ENCODE assay signal across 8 cellular contexts in the genomic region with DNA sequence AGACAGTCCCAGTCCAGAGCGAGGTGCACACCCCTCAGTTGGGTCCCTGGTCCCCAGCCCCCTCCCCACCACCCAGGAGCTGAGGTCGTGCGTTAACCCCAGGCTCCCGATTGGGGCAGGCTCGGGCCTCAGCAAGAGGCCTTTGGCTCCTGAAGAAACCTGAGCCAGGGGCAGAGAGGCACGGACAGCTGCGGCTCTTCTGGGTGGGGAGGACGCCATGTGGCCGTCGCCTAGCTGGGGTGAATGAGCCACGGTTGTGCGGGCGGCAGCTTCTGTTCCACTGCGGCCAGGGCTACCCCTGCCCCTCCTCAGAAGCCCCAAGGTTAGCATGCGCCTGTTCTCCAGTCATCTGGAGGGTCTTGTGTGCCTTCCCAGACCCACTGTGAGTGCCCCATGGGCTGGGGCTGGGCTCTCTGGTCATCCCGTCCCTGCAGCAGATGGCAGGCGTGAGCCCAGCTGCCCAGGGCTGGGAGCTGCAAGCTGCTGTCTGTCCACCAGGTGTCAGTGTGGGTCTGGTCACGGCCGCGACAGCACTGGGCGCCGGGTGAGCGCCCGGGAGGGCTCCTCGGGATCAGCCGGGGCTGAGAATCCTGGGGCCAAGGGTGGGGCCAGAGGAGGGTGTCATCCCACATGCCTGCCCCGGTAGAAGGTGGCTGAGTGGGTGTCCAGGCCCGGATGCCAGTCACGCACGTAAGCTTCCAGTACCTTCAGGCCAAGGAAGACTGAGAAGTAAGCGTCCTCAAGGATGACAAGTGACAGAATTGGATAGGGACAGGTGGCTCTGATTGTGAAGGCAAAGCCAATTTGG. TPM values are rescaled to one million over a fixed set of nuclear protein-coding genes. Genes with fewer than 3 reads are reported as not detected.
DNase-seq lines count a peak whose midpoint lies in the region.

No MANE protein-coding gene starts in this region.

- DNase-seq in G401 (ENCODE audit: low spot score) (peak; percentile 75), HCEC 1CT (peak; percentile 46), NCI-H2227 (lab: John Stamatoyannopoulos, UW; ENCODE audit: unreplicated experiment) (peak; percentile 77), medulla oblongata (ENCODE audit: extremely low spot score) (peak; percentile 72), NCI-H128 (lab: John Stamatoyannopoulos, UW; ENCODE audit: unreplicated experiment) (no peak)
- DNase-seq in activated CD4-positive, alpha-beta T cell treated with anti-CD3 and anti-CD28 coated beads, Interleukin-2, amount 50 U/mL, for 4 hours: peak; percentile 42 to 46
- DNase-seq in effector CD4-positive, alpha-beta T cell: peak; percentile 43
- DNase-seq in stimulated activated CD8-positive, alpha-beta memory T cell treated with anti-CD3 and anti-CD28 coated beads, Interleukin-2, amount 100 ng/mL, for 1 hour (ENCODE audit: low read depth in 2 of 2): peak; percentile 21 to 22

- in situ Hi-C loops in G401 (cut with HindIII; ENCODE audit: low sequenced_read_pairs): no loop called here

RNA-seq across cellular contexts. Expression of a gene that starts 21.9 kb away (rescaled TPM):
- not detected in 2 replicates for total RNA-seq in G401 (2014; rRNA removed; shearing (Covaris generic))

RNA-seq across cellular contexts. Expression of a gene that starts 44.6 kb away (rescaled TPM):
- total RNA-seq in G401 (2014; rRNA removed; shearing (Covaris generic)): not detected in 2 replicates

RNA-seq across cellular contexts. Expression of a gene that starts 59.6 kb away (rescaled TPM):
- 43.7 and 62.8 TPM in 2 replicates for total RNA-seq in G401 (2014; rRNA removed; shearing (Covaris generic))
